ENCODE assay signal across 1 cellular context in the genomic region with DNA sequence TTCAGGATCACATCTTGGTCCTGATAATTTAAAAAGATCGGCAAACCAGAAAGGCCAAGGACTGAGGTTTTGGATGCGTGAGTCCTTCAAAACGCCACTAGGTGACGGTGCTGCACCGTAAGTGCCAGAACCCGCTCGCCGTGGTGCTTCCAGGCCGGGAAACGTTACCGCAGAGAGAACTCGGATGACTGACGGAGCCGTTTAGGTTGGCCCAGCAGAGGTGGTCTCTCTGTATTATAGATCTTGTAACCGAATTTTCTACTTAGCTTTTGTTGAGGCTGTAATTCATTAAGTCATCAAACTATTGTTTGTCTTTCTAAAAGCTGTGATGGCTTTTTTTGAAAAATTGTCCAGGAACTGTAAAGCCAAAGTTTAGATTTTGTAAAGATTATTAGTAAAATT.
TF ChIP-seq lines count a peak whose summit lies in the region.

No MANE protein-coding gene starts in this region.

TF ChIP-seq in PFSK-1, 5 proteins besides CTCF, POLR2A, EP300 and RAD21 (continued from another document):
- TF ChIP-seq FOXP2 (optimal IDR thresholded peaks at IDR 0.05; ENCODE audit: borderline replicate concordance, extremely low read depth, extremely low read length, insufficient read depth) (no peak), POLR2AphosphoS5 (IDR thresholded peaks at IDR 0.05; ENCODE audit: low read depth, low read length) (no peak)
